ENCODE assay signal across 8 cellular contexts in genomic region chr10:16519908-16520861, GRCh38.
DNase-seq lines count a peak whose midpoint lies in the region; ATAC-seq lines count a peak whose summit lies in the region.

No MANE protein-coding gene starts in this region.

- H3K4me1 ChIP-seq in NT2/D1 (ENCODE audit: insufficient read depth, insufficient read length) = no peaks in the 10 kb centered on the region

- ATAC-seq in GM18517 (IDR thresholded peaks at IDR 0.05; ENCODE audit: unreplicated experiment) = peak; percentile 25
- ATAC-seq in GM21717 (IDR thresholded peaks at IDR 0.05; ENCODE audit: unreplicated experiment) = peak; percentile 23
- ATAC-seq in stimulated activated naive B cell treated with anti-CD40 and anti-IgM and Interleukin-4, amounts not matched to agents 10 μg/mL and 1 μg/mL and 100 μg/mL, for 72 hours (replicated peaks) = peak; percentile 28 to 41
- no peak for ATAC-seq in HG03565 (IDR thresholded peaks at IDR 0.05; ENCODE audit: unreplicated experiment)

- DNase-seq in NT2/D1 (ENCODE audit: low read depth, low spot score) (no peak), germinal center (ENCODE audit: low spot score) (peak; percentile 22), NCI-H2029 (lab: John Stamatoyannopoulos, UW) (no peak), GM19240 (ENCODE audit: insufficient read length, low spot score) (no peak)
- no peak for DNase-seq in stimulated activated naive B cell treated with anti-CD40 and anti-IgM and Interleukin-4, amounts not matched to agents 10 μg/mL and 1 μg/mL and 100 μg/mL, for 72 hours

- peak overlapping the region; percentile 47 for H3K4me3 ChIP-seq in NT2/D1 (ENCODE audit: insufficient read length, low read depth)

- peak overlapping the region; percentile 72 for H3K9ac ChIP-seq in NT2/D1 (ENCODE audit: insufficient read length, low read depth)

- peaks cover 0 to 11% of the 10 kb centered on the region in 2 donors for H3K36me3 Mint-ChIP-seq in stimulated activated naive B cell treated with anti-CD40 and anti-IgM and Interleukin-4, amounts not matched to agents 10 μg/mL and 1 μg/mL and 100 μg/mL, for 72 hours

- H3K27ac Mint-ChIP-seq in stimulated activated naive B cell treated with anti-CD40 and anti-IgM and Interleukin-4, amounts not matched to agents 10 μg/mL and 1 μg/mL and 100 μg/mL, for 72 hours = no peak overlapping the region

- no peaks in the 10 kb centered on the region for H3K36me3 ChIP-seq in NT2/D1 (ENCODE audit: insufficient read depth, insufficient read length, low read length)

- H3K9me3 Mint-ChIP-seq in stimulated activated naive B cell treated with anti-CD40 and anti-IgM and Interleukin-4, amounts not matched to agents 10 μg/mL and 1 μg/mL and 100 μg/mL, for 72 hours = no peaks in the 10 kb centered on the region

- H3K4me3 Mint-ChIP-seq in stimulated activated naive B cell treated with anti-CD40 and anti-IgM and Interleukin-4, amounts not matched to agents 10 μg/mL and 1 μg/mL and 100 μg/mL, for 72 hours = peak overlapping the region; percentile 75 to 78

- peaks cover 16 to 26% of the 10 kb centered on the region in 2 donors for H3K4me1 Mint-ChIP-seq in stimulated activated naive B cell treated with anti-CD40 and anti-IgM and Interleukin-4, amounts not matched to agents 10 μg/mL and 1 μg/mL and 100 μg/mL, for 72 hours

- H3K27me3 ChIP-seq in NT2/D1 (ENCODE audit: insufficient read depth, insufficient read length) = peaks cover 59% of the 10 kb centered on the region

- peaks cover 31 to 44% of the 10 kb centered on the region in 2 donors for H3K27me3 Mint-ChIP-seq in stimulated activated naive B cell treated with anti-CD40 and anti-IgM and Interleukin-4, amounts not matched to agents 10 μg/mL and 1 μg/mL and 100 μg/mL, for 72 hours

- no peaks in the 10 kb centered on the region for H3K9me3 ChIP-seq in NT2/D1 (ENCODE audit: insufficient read depth, low read length)
